ENCODE assay signal across 8 cellular contexts in the genomic region with DNA sequence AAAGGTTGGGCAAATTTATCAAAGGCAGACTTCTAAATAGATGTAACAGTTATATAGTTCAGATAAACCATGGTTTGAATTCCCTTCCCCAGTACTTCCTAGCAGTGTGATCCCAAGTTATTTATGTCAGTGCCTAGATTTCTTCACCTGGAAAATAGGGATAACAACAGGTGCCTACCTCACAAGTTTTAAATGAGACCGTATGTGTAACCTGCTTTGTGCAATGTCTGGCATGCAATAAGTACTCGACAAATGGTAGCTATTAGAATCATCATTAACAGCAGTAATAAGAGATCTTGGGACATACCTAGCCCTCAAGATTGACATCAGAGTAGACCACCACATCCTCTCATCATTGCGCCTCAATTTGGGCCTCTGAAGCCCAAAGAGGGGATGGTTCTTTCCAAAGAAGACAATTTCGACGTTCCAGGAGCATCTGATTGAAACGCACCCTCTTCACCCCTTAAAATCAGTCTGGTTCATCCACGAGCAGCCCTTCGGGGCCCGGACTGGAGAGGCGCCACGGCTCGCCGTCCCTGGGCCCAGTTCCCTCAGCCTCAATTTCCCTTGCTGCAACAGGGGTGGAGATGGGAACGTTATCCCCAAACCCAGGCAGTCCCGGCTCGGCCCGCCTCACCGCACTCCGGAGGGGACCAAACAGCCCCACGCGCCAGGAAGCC. TPM values are rescaled to one million over a fixed set of nuclear protein-coding genes. Genes with fewer than 3 reads are reported as not detected.
A peak's percentile ranks its signal among the peaks of the same experiment; 100 is the strongest.
DNase-seq lines count a peak whose midpoint lies in the region; ATAC-seq, FAIRE-seq and TF ChIP-seq lines count a peak whose summit lies in the region.

No MANE protein-coding gene starts in this region.

- no peak for TF ChIP-seq CTCF in keratinocyte (optimal IDR thresholded peaks at IDR 0.05 in 1 of 3, IDR thresholded peaks at IDR 0.05 in 1 of 3, conservative IDR thresholded peaks at IDR 0.05 in 1 of 3; ENCODE audit: extremely low read depth in 1 of 3, insufficient read depth in 2 of 3, low read length in 3 of 3)

- no peaks in the 10 kb centered on the region for H3K27me3 Mint-ChIP-seq in activated naive CD8-positive, alpha-beta T cell treated with anti-CD3 and anti-CD28 coated beads, Interleukin-2, amount 10 ng/mL, durations not matched to agents 7 days and 5 days

- ATAC-seq in GM18873 (IDR thresholded peaks at IDR 0.05; ENCODE audit: low FRiP score, unreplicated experiment) = peak; percentile 29
- peak; percentile 22 for ATAC-seq in HG03565 (IDR thresholded peaks at IDR 0.05; ENCODE audit: unreplicated experiment)
- no peak for ATAC-seq in activated naive CD8-positive, alpha-beta T cell treated with anti-CD3 and anti-CD28 coated beads, Interleukin-2, amount 10 ng/mL, durations not matched to agents 7 days and 5 days (ENCODE audit: low read depth)

- H3K9me3 Mint-ChIP-seq in activated naive CD8-positive, alpha-beta T cell treated with anti-CD3 and anti-CD28 coated beads, Interleukin-2, amount 10 ng/mL, durations not matched to agents 7 days and 5 days = no peaks in the 10 kb centered on the region

- H3K4me2 ChIP-seq in keratinocyte (ENCODE audit: control insufficient read depth, extremely low read depth, insufficient read depth, low read depth, low read length) = peak overlapping the region; percentile 85

- FAIRE-seq in keratinocyte (lab: Jason Lieb, UNC) = no peak

- H3K27ac ChIP-seq in ACC112 (ENCODE audit: low read depth, low read length) (peak overlapping the region; percentile 53), keratinocyte (ENCODE audit: control insufficient read depth, insufficient read depth, low read length) (peak overlapping the region; percentile 80), temporal lobe (ENCODE audit: low read depth, low read length) (peak overlapping the region; percentile 51)

- H3K27me3 ChIP-seq in ACC112 (ENCODE audit: insufficient read depth, low read length) (no peaks in the 10 kb centered on the region), keratinocyte (ENCODE audit: control insufficient read depth, extremely low read depth, insufficient read depth, low read length) (no peaks in the 10 kb centered on the region)

- peaks cover 44% of the 10 kb centered on the region for H3K4me1 Mint-ChIP-seq in activated naive CD8-positive, alpha-beta T cell treated with anti-CD3 and anti-CD28 coated beads, Interleukin-2, amount 10 ng/mL, durations not matched to agents 7 days and 5 days

- H3K36me3 ChIP-seq in ACC112 (ENCODE audit: insufficient read depth, low read length) (peaks cover 1% of the 10 kb centered on the region; the same call in 1 of the 2 replicates), keratinocyte (ENCODE audit: control insufficient read depth in 2 of 2, extremely low read depth in 1 of 2, insufficient read depth in 2 of 2, low read length in 2 of 2) (peaks cover 0 to 4% of the 10 kb centered on the region in 2 experiments)

- H3K4me3 ChIP-seq in ACC112 (ENCODE audit: low read depth, low read length) (peak overlapping the region; percentile 100), keratinocyte (ENCODE audit: control insufficient read depth in 2 of 3, extremely low read depth in 1 of 3, insufficient read depth in 2 of 3, low read depth in 1 of 3, low read length in 3 of 3) (peak overlapping the region; percentile 82 to 91 (median 89))

- H3K9me1 ChIP-seq in keratinocyte (ENCODE audit: control insufficient read depth, extremely low read depth, insufficient read depth, low read length) = no peaks in the 10 kb centered on the region

- peak overlapping the region; percentile 95 for H3K9ac ChIP-seq in keratinocyte (ENCODE audit: control insufficient read depth, extremely low read depth, insufficient read depth, low read length)

- H2AFZ ChIP-seq in ACC112 (ENCODE audit: low read length, unreplicated experiment) (peak overlapping the region; percentile 90), keratinocyte (ENCODE audit: control insufficient read depth, low read length) (peak overlapping the region; percentile 76)

- DNase-seq in activated naive CD8-positive, alpha-beta T cell treated with anti-CD3 and anti-CD28 coated beads, Interleukin-2, amount 10 ng/mL, durations not matched to agents 7 days and 5 days = no peak
- DNase-seq in keratinocyte (ENCODE audit: low read depth, low spot score) = no peak
- no peak for DNase-seq in activated CD8-positive, alpha-beta memory T cell treated with anti-CD3 and anti-CD28 coated beads, Interleukin-2, amount 50 U/mL, for 4 hours
- DNase-seq in superior temporal gyrus (ENCODE audit: extremely low spot score) = no peak

- peaks cover 21% of the 10 kb centered on the region for H3K4me1 ChIP-seq in ACC112 (ENCODE audit: control insufficient read depth, insufficient read depth, low read length, unreplicated experiment)
- H3K4me1 ChIP-seq in keratinocyte (ENCODE audit: control insufficient read depth, extremely low read depth, insufficient read depth, low read length) = peaks cover 15% of the 10 kb centered on the region

- H3K4me3 Mint-ChIP-seq in activated naive CD8-positive, alpha-beta T cell treated with anti-CD3 and anti-CD28 coated beads, Interleukin-2, amount 10 ng/mL, durations not matched to agents 7 days and 5 days = peak overlapping the region; percentile 97

- dilution Hi-C loops in keratinocyte (cut with MboI; ENCODE audit: extremely low pct_ligation_motif_present, low sequenced_read_pairs) = no loop called here

- H4K20me1 ChIP-seq in keratinocyte (ENCODE audit: control insufficient read depth, extremely low read depth, insufficient read depth, low read length) = no peaks in the 10 kb centered on the region

- no peaks in the 10 kb centered on the region for H3K9me3 ChIP-seq in keratinocyte (ENCODE audit: control insufficient read depth, low read depth, low read length)

- H3K27ac Mint-ChIP-seq in activated naive CD8-positive, alpha-beta T cell treated with anti-CD3 and anti-CD28 coated beads, Interleukin-2, amount 10 ng/mL, durations not matched to agents 7 days and 5 days = peak overlapping the region; percentile 95

- H3K79me2 ChIP-seq in ACC112 (ENCODE audit: control insufficient read depth, insufficient read depth, low read length, unreplicated experiment) = peaks cover 72% of the 10 kb centered on the region
- peaks cover 33% of the 10 kb centered on the region for H3K79me2 ChIP-seq in keratinocyte (ENCODE audit: control insufficient read depth, insufficient read depth, low read length)

- POLR2A ChIA-PET in activated naive CD8-positive, alpha-beta T cell treated with anti-CD3 and anti-CD28 coated beads, Interleukin-2, amount 10 ng/mL, durations not matched to agents 7 days and 5 days (lab: Charles Lee) = interaction anchor here (1.1 kb wide), 1 partner anchor 33 kb away, joined by 4 read pairs; no protein-coding TSS in a partner anchor

- peaks cover 26% of the 10 kb centered on the region for H3K36me3 Mint-ChIP-seq in activated naive CD8-positive, alpha-beta T cell treated with anti-CD3 and anti-CD28 coated beads, Interleukin-2, amount 10 ng/mL, durations not matched to agents 7 days and 5 days

RNA-seq across cellular contexts. Expression of a gene that starts 0.5 kb away (rescaled TPM):
- total RNA-seq in activated naive CD8-positive, alpha-beta T cell treated with anti-CD3 and anti-CD28 coated beads, Interleukin-2, amount 10 ng/mL, durations not matched to agents 7 days and 5 days = 10 to 100 TPM; 45.1 to 45.9 TPM
- 66.7 to 85.8 TPM (median 82.2 TPM) in 3 replicates for polyA plus RNA-seq in keratinocyte
- polyA plus RNA-seq in keratinocyte (2011; ENCODE audit: low read depth) = 45.5 TPM
- 44.9 and 65.8 TPM in 2 replicates for polyA plus RNA-seq in keratinocyte (2011; cell fraction: cytosol; rRNA removed)
- 152 and 190 TPM in 2 replicates for polyA plus RNA-seq in keratinocyte (2011; cell fraction: nucleus; rRNA removed)
- 33.7 and 67.2 TPM in 2 replicates for polyA plus RNA-seq in keratinocyte (2012; ENCODE audit: low replicate concordance)
- polyA minus RNA-seq in keratinocyte = 229 to 338 TPM (median 299 TPM) in 3 replicates
- 97.5 TPM for polyA minus RNA-seq in keratinocyte (2011; cell fraction: cytosol; rRNA and poly(A)+ RNA removed)
- polyA minus RNA-seq in keratinocyte (2011; cell fraction: nucleus; rRNA and poly(A)+ RNA removed) = 414 and 609 TPM in 2 replicates
- 123 TPM for total RNA-seq in temporal lobe

RNA-seq across cellular contexts. Expression of a gene that starts 0.6 kb away (rescaled TPM):
- 10 to 100 TPM; 34.5 to 35.8 TPM for total RNA-seq in activated naive CD8-positive, alpha-beta T cell treated with anti-CD3 and anti-CD28 coated beads, Interleukin-2, amount 10 ng/mL, durations not matched to agents 7 days and 5 days
- polyA plus RNA-seq in keratinocyte = 9.1 to 13.8 TPM (median 11.8 TPM) in 3 replicates
- polyA plus RNA-seq in keratinocyte (2011; ENCODE audit: low read depth) = 24.4 TPM
- polyA plus RNA-seq in keratinocyte (2011; cell fraction: cytosol; rRNA removed) = 7.1 and 11.1 TPM in 2 replicates
- polyA plus RNA-seq in keratinocyte (2011; cell fraction: nucleus; rRNA removed) = 16.3 and 17.9 TPM in 2 replicates
- polyA plus RNA-seq in keratinocyte (2012; ENCODE audit: low replicate concordance) = 6.9 and 8.0 TPM in 2 replicates
- polyA minus RNA-seq in keratinocyte = 17.6 to 25.3 TPM (median 22.7 TPM) in 3 replicates
- polyA minus RNA-seq in keratinocyte (2011; cell fraction: cytosol; rRNA and poly(A)+ RNA removed) = 7.7 TPM
- polyA minus RNA-seq in keratinocyte (2011; cell fraction: nucleus; rRNA and poly(A)+ RNA removed) = 7.6 and 16.7 TPM in 2 replicates
- 29.3 TPM for total RNA-seq in temporal lobe

RNA-seq across cellular contexts. Expression of a gene that starts 30.3 kb away (rescaled TPM):
- total RNA-seq in activated naive CD8-positive, alpha-beta T cell treated with anti-CD3 and anti-CD28 coated beads, Interleukin-2, amount 10 ng/mL, durations not matched to agents 7 days and 5 days = not detected
- polyA plus RNA-seq in keratinocyte = not detected in 3 replicates
- not detected for polyA plus RNA-seq in keratinocyte (2011; ENCODE audit: low read depth)
- polyA plus RNA-seq in keratinocyte (2011; cell fraction: cytosol; rRNA removed) = not detected in 2 replicates
- polyA plus RNA-seq in keratinocyte (2011; cell fraction: nucleus; rRNA removed) = not detected in 2 replicates
- not detected in 2 replicates for polyA plus RNA-seq in keratinocyte (2012; ENCODE audit: low replicate concordance)
- polyA minus RNA-seq in keratinocyte = not detected in 3 replicates
- not detected for polyA minus RNA-seq in keratinocyte (2011; cell fraction: cytosol; rRNA and poly(A)+ RNA removed)
- not detected in 2 replicates for polyA minus RNA-seq in keratinocyte (2011; cell fraction: nucleus; rRNA and poly(A)+ RNA removed)
- total RNA-seq in temporal lobe = not detected
